ENCODE assay signal across 24 cellular contexts in the genomic region with DNA sequence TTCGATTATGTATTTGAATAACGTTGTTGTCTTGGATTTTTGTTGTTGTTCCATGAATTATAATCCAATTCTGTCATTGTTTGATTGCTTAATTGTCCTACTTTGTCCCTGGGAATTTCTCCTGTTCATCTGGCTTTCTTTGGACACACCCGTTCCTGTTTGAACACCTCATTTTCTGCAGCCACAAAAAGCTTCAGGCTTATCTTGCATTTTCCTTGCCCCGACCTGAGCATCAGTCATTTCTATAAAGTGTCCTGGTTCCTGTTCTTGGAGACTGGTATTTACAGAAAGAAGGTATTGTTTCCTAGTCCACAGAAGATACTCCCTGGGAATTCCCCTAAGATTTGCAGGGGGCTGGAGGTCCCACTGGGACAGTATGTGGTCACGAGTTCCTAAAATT.
"Had no signal": no experiment of that assay in that cellular context is flagged by ENCODE, and none has a peak within 500 bp of the region (broad histone marks: within the 10 kb centered on the region; RNA-seq: fewer than 3 reads in every experiment).

No MANE protein-coding gene starts in this region.

- H3K4me3 ChIP-seq: cardiac muscle cell, Peyer's patch had no signal

- H3K9me3 ChIP-seq: Peyer's patch had no signal

- H3K4me1 ChIP-seq: Peyer's patch had no signal

- H3K36me3 ChIP-seq: cardiac muscle cell, Peyer's patch had no signal

- DNase-seq: activated CD4-positive, alpha-beta T cell treated with anti-CD3 and anti-CD28 coated beads for 48 hours; activated CD4-positive, alpha-beta T cell treated with anti-CD3 and anti-CD28 coated beads, Interleukin-2, amount 50 U/mL, for 4 hours; activated CD4-positive, CD25-positive, alpha-beta regulatory T cell treated with anti-CD3 and anti-CD28 coated beads, Interleukin-2, amount 50 U/mL, for 72 hours; activated CD8-positive, alpha-beta T cell treated with anti-CD3 and anti-CD28 coated beads, Interleukin-2, amount 10 ng/mL, durations not matched to agents 7 days and 5 days; activated gamma-delta T cell; activated naive CD4-positive, alpha-beta T cell treated with anti-CD3 and anti-CD28 coated beads for 36 hours; activated T-cell treated with anti-CD3 and anti-CD28 coated beads, Interleukin-2, amount 50 U/mL, for 4 hours; amygdala; MM.1S; NCI-H1105; NCI-H1436; NCI-H1694 treated with DMSO at 0.1 percent for 48 hours; NCI-H2081; NCI-H446; NCI-H524; NCI-H82; OCI-M1; Peyer's patch; SHP77; T-helper 17 cell; T-helper 9 cell had no signal

- H3K27me3 ChIP-seq: cardiac muscle cell, Peyer's patch had no signal

- H3K27ac ChIP-seq: cardiac muscle cell, Peyer's patch had no signal

- ATAC-seq: activated CD8-positive, alpha-beta T cell treated with anti-CD3 and anti-CD28 coated beads, Interleukin-2, amount 10 ng/mL, durations not matched to agents 7 days and 5 days; activated T-cell treated with anti-CD3 and anti-CD28 coated beads, Interleukin-2, amount 50 U/mL, for 4 hours; T-helper 17 cell; WTC11 had no signal

- FAIRE-seq: astrocyte had no signal
